ENCODE assay signal across 22 cellular contexts in genomic region chr2:108029912-108030311, GRCh38. TPM values are rescaled to one million over a fixed set of nuclear protein-coding genes. Genes with fewer than 3 reads are reported as not detected.
A peak's percentile ranks its signal among the peaks of the same experiment; 100 is the strongest.
DNase-seq lines count a peak whose midpoint lies in the region; ATAC-seq and TF ChIP-seq lines count a peak whose summit lies in the region.
"Had no signal": no experiment of that assay in that cellular context is flagged by ENCODE, and none has a peak within 500 bp of the region (broad histone marks: within the 10 kb centered on the region; RNA-seq: fewer than 3 reads in every experiment).

No MANE protein-coding gene starts in this region.

- H3K27ac Mint-ChIP-seq in nephron = peak overlapping the region; percentile 3 to 50 (median 35)
- no peak overlapping the region for H3K27ac Mint-ChIP-seq in activated naive CD4-positive, alpha-beta T cell treated with anti-CD3 and anti-CD28 coated beads, Interleukin-2, amount 50 U/mL, for 72 hours
- H3K27ac Mint-ChIP-seq: CD14-positive monocyte; CD4-positive, alpha-beta memory T cell; CD4-positive, CD25-positive, alpha-beta regulatory T cell; CD8-positive, alpha-beta memory T cell had no signal

- no peaks in the 10 kb centered on the region for H3K36me3 ChIP-seq in esophagus squamous epithelium
- H3K36me3 ChIP-seq: BE2C, BLaER1 had no signal

- H3K9me3 ChIP-seq in esophagus squamous epithelium = peaks cover 0 to 6% (median 0%) of the 10 kb centered on the region in 3 donors
- H3K9me3 ChIP-seq: BE2C had no signal

- H3K9me3 Mint-ChIP-seq in nephron = peaks cover 18% of the 10 kb centered on the region
- H3K9me3 Mint-ChIP-seq in activated naive CD4-positive, alpha-beta T cell treated with anti-CD3 and anti-CD28 coated beads, Interleukin-2, amount 50 U/mL, for 72 hours = no peaks in the 10 kb centered on the region
- H3K9me3 Mint-ChIP-seq: CD8-positive, alpha-beta memory T cell had no signal

- no peak overlapping the region for H3K4me3 ChIP-seq in esophagus squamous epithelium
- H3K4me3 ChIP-seq: BLaER1, GM12878 had no signal

- peak; percentile 37 for DNase-seq in DMS 273 (lab: John Stamatoyannopoulos, UW; ENCODE audit: unreplicated experiment)
- peak; percentile 41 for DNase-seq in DMS 273 treated with DMSO at 0.1 percent for 48 hours (lab: John Stamatoyannopoulos, UW)
- DNase-seq in left kidney (ENCODE audit: low read depth, low spot score) = peak; percentile 1
- no peak for DNase-seq in glomerular visceral epithelial cell (ENCODE audit: extremely low spot score)
- DNase-seq in activated naive CD4-positive, alpha-beta T cell treated with anti-CD3 and anti-CD28 coated beads, Interleukin-2, amount 50 U/mL, for 72 hours (ENCODE audit: low spot score in 2 of 2) = no peak
- no peak for DNase-seq in esophagus squamous epithelium (lab: John Stamatoyannopoulos, UW)
- DNase-seq in D341Med (ENCODE audit: low spot score) = no peak
- DNase-seq: 8988T; ACHN; BE2C; C1 segment of cervical spinal cord; CD4-positive, alpha-beta memory T cell; CD4-positive, CD25-positive, alpha-beta regulatory T cell; CD8-positive, alpha-beta memory T cell; COR-L47; DMS79 treated with DMSO at 0.1 percent for 48 hours; GF-D8 had no signal

- H3K4me1 Mint-ChIP-seq in nephron = peaks cover 17% of the 10 kb centered on the region
- H3K4me1 Mint-ChIP-seq: CD14-positive monocyte; CD4-positive, alpha-beta memory T cell; CD4-positive, CD25-positive, alpha-beta regulatory T cell; CD8-positive, alpha-beta memory T cell had no signal

- peaks cover 10% of the 10 kb centered on the region for H3K36me3 Mint-ChIP-seq in nephron (ENCODE audit: low read depth)
- no peaks in the 10 kb centered on the region for H3K36me3 Mint-ChIP-seq in activated naive CD4-positive, alpha-beta T cell treated with anti-CD3 and anti-CD28 coated beads, Interleukin-2, amount 50 U/mL, for 72 hours
- H3K36me3 Mint-ChIP-seq: CD14-positive monocyte; CD4-positive, alpha-beta memory T cell; CD4-positive, CD25-positive, alpha-beta regulatory T cell; CD8-positive, alpha-beta memory T cell had no signal

- no peak for ATAC-seq in activated naive CD4-positive, alpha-beta T cell treated with anti-CD3 and anti-CD28 coated beads, Interleukin-2, amount 50 U/mL, for 72 hours
- ATAC-seq: GM12878 had no signal

- H3K4me1 ChIP-seq in esophagus squamous epithelium = no peaks in the 10 kb centered on the region
- H3K4me1 ChIP-seq: BE2C, BLaER1 had no signal

- 42 to 61% methylated on average over 2 of the region's 2 CpGs for WGBS in esophagus squamous epithelium, 2 donors

- H3K27me3 ChIP-seq in esophagus squamous epithelium = no peaks in the 10 kb centered on the region
- H3K27me3 ChIP-seq: BE2C, BLaER1 had no signal

- TF ChIP-seq CTCF in nephron (IDR thresholded peaks at IDR 0.05; ENCODE audit: unreplicated experiment in 3 of 3) = no peak
- TF ChIP-seq CTCF in esophagus squamous epithelium (IDR thresholded peaks at IDR 0.05) = no peak

- intact Hi-C loops in esophagus squamous epithelium (cut with DNase I) = no loop called here

- no peak overlapping the region for H3K27ac ChIP-seq in esophagus squamous epithelium
- H3K27ac ChIP-seq: BLaER1 had no signal

- no peak for TF ChIP-seq POLR2A in esophagus squamous epithelium (IDR thresholded peaks at IDR 0.05)

- H3K27me3 Mint-ChIP-seq in nephron (ENCODE audit: low read depth) = no peaks in the 10 kb centered on the region
- H3K27me3 Mint-ChIP-seq: CD4-positive, alpha-beta memory T cell; CD4-positive, CD25-positive, alpha-beta regulatory T cell; CD8-positive, alpha-beta memory T cell had no signal

- H3K4me3 Mint-ChIP-seq in nephron = no peak overlapping the region
- H3K4me3 Mint-ChIP-seq: CD14-positive monocyte; CD4-positive, alpha-beta memory T cell; CD4-positive, CD25-positive, alpha-beta regulatory T cell; CD8-positive, alpha-beta memory T cell had no signal

RNA-seq across cellular contexts. Expression of gene SLC5A7, which starts 43.6 kb away (rescaled TPM):
- total RNA-seq in activated naive CD4-positive, alpha-beta T cell treated with anti-CD3 and anti-CD28 coated beads, Interleukin-2, amount 50 U/mL, for 72 hours = not detected
- total RNA-seq in esophagus squamous epithelium = under 1 TPM in 1 of 4 donors, not detected in 3; 0.19 TPM
- total RNA-seq: A673; CD4-positive, alpha-beta memory T cell; CD4-positive, CD25-positive, alpha-beta regulatory T cell; CD8-positive, alpha-beta memory T cell; GM12878 had no signal

Comparison
In these comparisons a context has a peak if more than half of its experiments do, and no peak if none do; other contexts are left out.
1. DNase-seq: peak in DMS 273 (single experiment), DMS 273 treated with DMSO at 0.1 percent for 48 hours (single experiment) and left kidney (single experiment); none in glomerular visceral epithelial cell (single experiment), activated naive CD4-positive, alpha-beta T cell treated with anti-CD3 and anti-CD28 coated beads, Interleukin-2, amount 50 U/mL, for 72 hours (0 of 2), esophagus squamous epithelium (single experiment) and D341Med (single experiment).
2. H3K27ac Mint-ChIP-seq: peak in nephron (3 of 3); none in activated naive CD4-positive, alpha-beta T cell treated with anti-CD3 and anti-CD28 coated beads, Interleukin-2, amount 50 U/mL, for 72 hours (0 of 2).